ENCODE assay signal across 16 cellular contexts in the genomic region with DNA sequence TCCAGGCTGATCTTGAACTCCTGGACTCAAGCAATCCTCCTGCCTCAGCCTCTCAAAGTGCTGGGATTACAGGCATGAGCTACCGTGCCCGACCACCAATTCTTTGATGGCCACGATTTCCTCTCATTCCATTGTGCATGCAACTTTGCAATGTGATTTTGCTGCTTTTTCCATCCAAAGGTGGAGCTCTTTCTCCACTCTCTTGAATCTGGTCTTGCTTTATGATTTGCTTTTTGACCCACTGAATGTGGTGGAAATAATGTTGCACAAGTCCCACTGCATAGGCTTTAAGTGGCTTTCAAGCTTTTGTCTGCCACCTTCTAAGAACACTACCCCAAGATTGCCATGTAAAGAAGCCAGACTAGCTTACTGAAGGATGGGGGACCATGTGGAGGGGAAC. TPM values are rescaled to one million over a fixed set of nuclear protein-coding genes. Genes with fewer than 3 reads are reported as not detected.
DNase-seq lines count a peak whose midpoint lies in the region; ATAC-seq, FAIRE-seq and TF ChIP-seq lines count a peak whose summit lies in the region.
"Had no signal": no experiment of that assay in that cellular context is flagged by ENCODE, and none has a peak within 500 bp of the region (broad histone marks: within the 10 kb centered on the region; RNA-seq: fewer than 3 reads in every experiment).

No MANE protein-coding gene starts in this region.

- ATAC-seq in left lung (peak; percentile 23), GM19467 (IDR thresholded peaks at IDR 0.05; ENCODE audit: unreplicated experiment) (no peak), HG03280 (IDR thresholded peaks at IDR 0.05; ENCODE audit: unreplicated experiment) (no peak), GM21723 (IDR thresholded peaks at IDR 0.05; ENCODE audit: unreplicated experiment) (no peak)
- ATAC-seq: lower lobe of right lung; natural killer cell treated with Interleukin-12 subunit alpha and Interleukin-12 subunit beta and Interleukin-15 and Interleukin-18, amount 100 ng/mL, for 72 hours had no signal

- H3K27me3 ChIP-seq in left lung = no peaks in the 10 kb centered on the region
- H3K27me3 ChIP-seq: testis had no signal

- no peaks in the 10 kb centered on the region for H3K9me3 ChIP-seq in left lung
- H3K9me3 ChIP-seq: lower lobe of right lung, testis had no signal

- TF ChIP-seq EP300 in Ishikawa (IDR thresholded peaks at IDR 0.05; ENCODE audit: borderline replicate concordance) = no peak

- no peak for DNase-seq in D721Med (ENCODE audit: insufficient read length, low spot score)
- DNase-seq in cardiac fibroblast (ENCODE audit: low read depth in 2 of 2) = peak; percentile 34 to 52
- no peak for DNase-seq in left lung
- DNase-seq: activated CD8-positive, alpha-beta memory T cell treated with anti-CD3 and anti-CD28 coated beads, Interleukin-2, amount 50 U/mL, for 48 hours; COR-L47; HCEC 1CT; lower lobe of right lung; NCI-H1694 treated with DMSO at 0.1 percent for 48 hours; testis had no signal

- intact Hi-C loops in left lung (cut with DNase I) = no loop called here

- peaks cover 0 to 5% of the 10 kb centered on the region in 2 donors for H3K4me1 ChIP-seq in left lung
- H3K4me1 ChIP-seq: testis had no signal

- peaks cover 0 to 73% of the 10 kb centered on the region in 2 donors for H3K36me3 ChIP-seq in left lung

- TF ChIP-seq CTCF in D721Med (IDR thresholded peaks at IDR 0.05; ENCODE audit: insufficient read depth, missing control alignments) = peak; percentile 12
- no peak for TF ChIP-seq CTCF in cardiac fibroblast (IDR thresholded peaks at IDR 0.05; ENCODE audit: low read depth, low read length)
- TF ChIP-seq CTCF in left lung (IDR thresholded peaks at IDR 0.05) = no peak

- peak; percentile 39; the same call in 1 of the 2 replicates for TF ChIP-seq RAD21 in Ishikawa (IDR thresholded peaks at IDR 0.05; ENCODE audit: low read depth)

- H3K4me3 ChIP-seq in cardiac fibroblast (replicated peaks in 1 of 2; ENCODE audit: low read depth in 2 of 2, low read length in 2 of 2) (no peak overlapping the region), left lung (no peak overlapping the region)
- H3K4me3 ChIP-seq: lower lobe of right lung, testis had no signal

- no peak for FAIRE-seq in D721Med (lab: Jason Lieb, UNC)
- FAIRE-seq: colon had no signal

- no peak overlapping the region for H3K27ac ChIP-seq in left lung
- H3K27ac ChIP-seq: epithelial cell of prostate, lower lobe of right lung, testis had no signal

TF ChIP-seq in Ishikawa, 13 proteins besides CTCF, POLR2A, EP300 and RAD21:
- TF ChIP-seq TAF1 (IDR thresholded peaks at IDR 0.05; ENCODE audit: low read depth) (no peak), FOXM1 (IDR thresholded peaks at IDR 0.05; ENCODE audit: borderline replicate concordance, low read depth) (no peak), CREB1 (IDR thresholded peaks at IDR 0.05; ENCODE audit: low read depth) (no peak), ZBTB7A (IDR thresholded peaks at IDR 0.05; ENCODE audit: low read depth) (no peak), NFIC (IDR thresholded peaks at IDR 0.05) (no peak), CEBPB (IDR thresholded peaks at IDR 0.05) (no peak), YY1 (IDR thresholded peaks at IDR 0.05; ENCODE audit: low read depth) (no peak), EGR1 (IDR thresholded peaks at IDR 0.05) (no peak), TEAD4 (IDR thresholded peaks at IDR 0.05) (no peak)
- TF ChIP-seq, protein P1, sequence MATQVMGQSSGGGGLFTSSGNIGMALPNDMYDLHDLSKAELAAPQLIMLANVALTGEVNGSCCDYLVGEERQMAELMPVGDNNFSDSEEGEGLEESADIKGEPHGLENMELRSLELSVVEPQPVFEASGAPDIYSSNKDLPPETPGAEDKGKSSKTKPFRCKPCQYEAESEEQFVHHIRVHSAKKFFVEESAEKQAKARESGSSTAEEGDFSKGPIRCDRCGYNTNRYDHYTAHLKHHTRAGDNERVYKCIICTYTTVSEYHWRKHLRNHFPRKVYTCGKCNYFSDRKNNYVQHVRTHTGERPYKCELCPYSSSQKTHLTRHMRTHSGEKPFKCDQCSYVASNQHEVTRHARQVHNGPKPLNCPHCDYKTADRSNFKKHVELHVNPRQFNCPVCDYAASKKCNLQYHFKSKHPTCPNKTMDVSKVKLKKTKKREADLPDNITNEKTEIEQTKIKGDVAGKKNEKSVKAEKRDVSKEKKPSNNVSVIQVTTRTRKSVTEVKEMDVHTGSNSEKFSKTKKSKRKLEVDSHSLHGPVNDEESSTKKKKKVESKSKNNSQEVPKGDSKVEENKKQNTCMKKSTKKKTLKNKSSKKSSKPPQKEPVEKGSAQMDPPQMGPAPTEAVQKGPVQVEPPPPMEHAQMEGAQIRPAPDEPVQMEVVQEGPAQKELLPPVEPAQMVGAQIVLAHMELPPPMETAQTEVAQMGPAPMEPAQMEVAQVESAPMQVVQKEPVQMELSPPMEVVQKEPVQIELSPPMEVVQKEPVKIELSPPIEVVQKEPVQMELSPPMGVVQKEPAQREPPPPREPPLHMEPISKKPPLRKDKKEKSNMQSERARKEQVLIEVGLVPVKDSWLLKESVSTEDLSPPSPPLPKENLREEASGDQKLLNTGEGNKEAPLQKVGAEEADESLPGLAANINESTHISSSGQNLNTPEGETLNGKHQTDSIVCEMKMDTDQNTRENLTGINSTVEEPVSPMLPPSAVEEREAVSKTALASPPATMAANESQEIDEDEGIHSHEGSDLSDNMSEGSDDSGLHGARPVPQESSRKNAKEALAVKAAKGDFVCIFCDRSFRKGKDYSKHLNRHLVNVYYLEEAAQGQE (IDR thresholded peaks at IDR 0.05; ENCODE audit: low read depth) = no peak
- TF ChIP-seq, protein P2, sequence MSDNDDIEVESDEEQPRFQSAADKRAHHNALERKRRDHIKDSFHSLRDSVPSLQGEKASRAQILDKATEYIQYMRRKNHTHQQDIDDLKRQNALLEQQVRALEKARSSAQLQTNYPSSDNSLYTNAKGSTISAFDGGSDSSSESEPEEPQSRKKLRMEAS (IDR thresholded peaks at IDR 0.05) = no peak

RNA-seq across cellular contexts. Expression of a gene that starts 10.6 kb away (rescaled TPM):
- total RNA-seq in left lung = 100 to 1,000 TPM; 158 to 242 TPM

RNA-seq across cellular contexts. Expression of a gene that starts 25.0 kb away (rescaled TPM):
- total RNA-seq in left lung = 10 to 100 TPM; 28.4 to 41.8 TPM

RNA-seq across cellular contexts. Expression of a gene that starts 42.7 kb away (rescaled TPM):
- total RNA-seq in left lung = 10 to 100 TPM; 45.1 to 60.2 TPM

Comparison
In these comparisons a context has a peak if more than half of its experiments do, and no peak if none do; other contexts are left out.
1. DNase-seq: peak in cardiac fibroblast (2 of 2); none in D721Med (single experiment) and left lung (0 of 2).